In genomic region chr5:7867260-7867659, GRCh38 we compare ENCODE assay signal across 1 cellular context.
TF ChIP-seq lines count a peak whose summit lies in the region.

No MANE protein-coding gene starts in this region.

TF ChIP-seq in GM12878, 131 proteins besides CTCF, POLR2A, EP300 and RAD21:
- no peak for TF ChIP-seq GATAD2B (conservative IDR thresholded peaks at IDR 0.05; ENCODE audit: low read depth)
- TF ChIP-seq TCF7 (IDR thresholded peaks at IDR 0.05; ENCODE audit: borderline replicate concordance) = no peak
- no peak for TF ChIP-seq SUZ12 (IDR thresholded peaks at IDR 0.05; ENCODE audit: unreplicated experiment)
- no peak for TF ChIP-seq NR2C2 (IDR thresholded peaks at IDR 0.05; ENCODE audit: borderline replicate concordance, control insufficient read depth, insufficient read length, low read depth)
- TF ChIP-seq YY1 (IDR thresholded peaks at IDR 0.05; ENCODE audit: low read depth, low read length) = no peak
- no peak for TF ChIP-seq SRF (IDR thresholded peaks at IDR 0.05; ENCODE audit: low read depth in 2 of 2, low read length in 2 of 2)
- TF ChIP-seq POU2F2 (IDR thresholded peaks at IDR 0.05; ENCODE audit: borderline replicate concordance, low read depth, low read length) = no peak
